ENCODE assay signal across 16 cellular contexts in genomic region chr2:191018663-191019119, GRCh38. TPM values are rescaled to one million over a fixed set of nuclear protein-coding genes. Genes with fewer than 3 reads are reported as not detected.
DNase-seq lines count a peak whose midpoint lies in the region; ATAC-seq and TF ChIP-seq lines count a peak whose summit lies in the region.
"Had no signal": no experiment of that assay in that cellular context is flagged by ENCODE, and none has a peak within 500 bp of the region (broad histone marks: within the 10 kb centered on the region; RNA-seq: fewer than 3 reads in every experiment).

No MANE protein-coding gene starts in this region.

- peak overlapping the region in 2 of 3 donors; percentile 61 to 71 for H3K4me3 Mint-ChIP-seq in T-cell

- in situ Hi-C loops in Caki2 (cut with HindIII; ENCODE audit: low pct_unique_long_range_greater_than_20kb, low sequenced_read_pairs), result no loop called here

- peaks cover 0 to 2% (median 0%) of the 10 kb centered on the region in 3 donors for H3K9me3 Mint-ChIP-seq in T-cell

- peak; percentile 95 for DNase-seq in Caki2 (ENCODE audit: low read depth)
- no peak for DNase-seq in T-cell
- DNase-seq in kidney epithelial cell (ENCODE audit: low read depth), result peak; percentile 47
- no peak for DNase-seq in DMS53 (lab: John Stamatoyannopoulos, UW)
- DNase-seq in HEK293T (ENCODE audit: extremely low spot score), result no peak
- DNase-seq: cerebellar nuclear complex; COR-L47; H9; islet precursor cell; NCI-H1105 treated with DMSO at 0.1 percent for 48 hours; NCI-H82; pancreas; stimulated activated CD4-positive, alpha-beta T cell treated with anti-CD3 and anti-CD28 coated beads, Interleukin-1b, Interleukin-23, amount 100 ng/mL, for 48 hours had no signal

- H3K27ac Mint-ChIP-seq in T-cell, result peak overlapping the region in 1 of 2 donors; percentile 87
- H3K27ac Mint-ChIP-seq: H9 had no signal

- CTCF ChIA-PET in T-cell (lab: Charles Lee), result interaction anchor here in 1 of 2 donors (1.1 kb wide), 1 partner anchor 11 kb away, joined by 4 read pairs; no protein-coding TSS in a partner anchor
- CTCF ChIA-PET in HEK293T (lab: Yijun Ruan, JAX), result no interaction called here

- no peaks in the 10 kb centered on the region for H3K36me3 ChIP-seq in kidney epithelial cell (ENCODE audit: control insufficient read depth, insufficient read depth, low read length)
- H3K36me3 ChIP-seq: pancreas had no signal

- TF ChIP-seq CTCF in kidney epithelial cell (IDR thresholded peaks at IDR 0.05; ENCODE audit: insufficient read depth, low read length, poor library complexity, severe bottlenecking), result no peak

- ATAC-seq in GM19395 (IDR thresholded peaks at IDR 0.05; ENCODE audit: unreplicated experiment), result peak; percentile 18
- no peak for ATAC-seq in T-cell (replicated peaks in 1 of 4)
- no peak for ATAC-seq in HG02798 (IDR thresholded peaks at IDR 0.05; ENCODE audit: poor library complexity, unreplicated experiment)
- no peak for ATAC-seq in GM18502 (IDR thresholded peaks at IDR 0.05; ENCODE audit: poor library complexity, unreplicated experiment)
- ATAC-seq: pancreas had no signal

- no peaks in the 10 kb centered on the region for H3K27me3 ChIP-seq in kidney epithelial cell (ENCODE audit: control insufficient read depth, insufficient read depth, low read length)
- H3K27me3 ChIP-seq: pancreas had no signal

- H3K4me3 ChIP-seq in kidney epithelial cell (ENCODE audit: low read depth, low read length), result no peak overlapping the region
- H3K4me3 ChIP-seq: pancreas had no signal

- H3K4me1 Mint-ChIP-seq in T-cell, result peaks cover 29 to 34% (median 33%) of the 10 kb centered on the region in 3 donors
- H3K4me1 Mint-ChIP-seq: H9 had no signal

- H3K36me3 Mint-ChIP-seq in T-cell, result no peaks in the 10 kb centered on the region

- POLR2A ChIA-PET in T-cell (lab: Charles Lee) (interaction anchor here in 1 of 2 donors (0.6 kb wide), 1 partner anchor 113 kb away, joined by 3 read pairs; no protein-coding TSS in a partner anchor), HEK293T (lab: Yijun Ruan, JAX) (no interaction called here)

- H3K27me3 Mint-ChIP-seq in T-cell, result no peaks in the 10 kb centered on the region

TF ChIP-seq in HEK293T, 16 proteins besides CTCF, POLR2A, EP300 and RAD21:
- TF ChIP-seq, protein P1, sequence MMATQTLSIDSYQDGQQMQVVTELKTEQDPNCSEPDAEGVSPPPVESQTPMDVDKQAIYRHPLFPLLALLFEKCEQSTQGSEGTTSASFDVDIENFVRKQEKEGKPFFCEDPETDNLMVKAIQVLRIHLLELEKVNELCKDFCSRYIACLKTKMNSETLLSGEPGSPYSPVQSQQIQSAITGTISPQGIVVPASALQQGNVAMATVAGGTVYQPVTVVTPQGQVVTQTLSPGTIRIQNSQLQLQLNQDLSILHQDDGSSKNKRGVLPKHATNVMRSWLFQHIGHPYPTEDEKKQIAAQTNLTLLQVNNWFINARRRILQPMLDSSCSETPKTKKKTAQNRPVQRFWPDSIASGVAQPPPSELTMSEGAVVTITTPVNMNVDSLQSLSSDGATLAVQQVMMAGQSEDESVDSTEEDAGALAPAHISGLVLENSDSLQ (IDR thresholded peaks at IDR 0.05), result no peak
- TF ChIP-seq FOXA1 (IDR thresholded peaks at IDR 0.05) (no peak), SP1 (IDR thresholded peaks at IDR 0.05) (no peak), L3MBTL2 (conservative IDR thresholded peaks at IDR 0.05) (no peak), ARNT (IDR thresholded peaks at IDR 0.05) (no peak), TARDBP (IDR thresholded peaks at IDR 0.05) (no peak), FOXK2 (IDR thresholded peaks at IDR 0.05) (no peak)
TF ChIP-seq in HEK293T: peak in this region for 0.

RNA-seq across cellular contexts. Expression of gene STAT1, which starts 4.7 kb away (rescaled TPM):
- total RNA-seq in Caki2 (2014; rRNA removed; shearing (Covaris generic); ENCODE audit: low replicate concordance), result 365 and 377 TPM in 2 replicates
- total RNA-seq in T-cell (100 to 1,000 TPM in 3 of 5 donors, 10 to 100 TPM in 2; 77.6 to 229 (median 152) TPM), kidney epithelial cell (63.6 and 66.3 TPM in 2 replicates)

Comparison
In these comparisons a context has a peak if more than half of its experiments do, and no peak if none do; other contexts are left out.
1. DNase-seq: peak in Caki2 (single experiment) and kidney epithelial cell (single experiment); none in T-cell (0 of 34), DMS53 (single experiment) and HEK293T (single experiment).